Comparison of ENCODE assay signal across 15 cellular contexts in the genomic region with DNA sequence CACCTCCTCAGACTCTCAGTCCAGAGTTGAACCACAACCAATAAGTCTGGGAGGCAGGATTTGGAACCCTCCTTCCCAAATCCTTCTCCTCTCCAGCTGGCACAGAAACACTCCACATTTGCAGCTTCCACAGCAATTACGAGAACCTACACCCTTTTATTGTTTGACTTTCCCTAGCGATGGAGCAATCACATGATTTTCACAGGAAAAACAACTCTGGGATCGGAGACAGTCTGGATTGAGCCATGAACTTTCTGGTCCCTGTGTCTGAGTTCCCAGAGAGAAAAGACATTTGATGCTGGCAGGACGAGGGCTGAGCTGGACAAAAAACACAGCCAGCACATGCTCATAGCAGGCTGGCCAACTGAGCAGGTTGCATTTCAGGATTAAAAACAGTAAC. TPM values are rescaled to one million over a fixed set of nuclear protein-coding genes. Genes with fewer than 3 reads are reported as not detected.
DNase-seq lines count a peak whose midpoint lies in the region; ATAC-seq and TF ChIP-seq lines count a peak whose summit lies in the region.
"Had no signal": no experiment of that assay in that cellular context is flagged by ENCODE, and none has a peak within 500 bp of the region (broad histone marks: within the 10 kb centered on the region; RNA-seq: fewer than 3 reads in every experiment).

No MANE protein-coding gene starts in this region.

- H3K27ac Mint-ChIP-seq in type B pancreatic cell = no peak overlapping the region
- H3K27ac Mint-ChIP-seq: activated naive CD4-positive, alpha-beta T cell treated with anti-CD3 and anti-CD28 coated beads, Interleukin-2, amount 50 U/mL, for 72 hours; naive B cell had no signal

- H3K27me3 ChIP-seq in gastroesophageal sphincter (peaks cover 48% of the 10 kb centered on the region), thyroid gland (no peaks in the 10 kb centered on the region), HAP-1 (ENCODE audit: low read depth) (no peaks in the 10 kb centered on the region)
- H3K27me3 ChIP-seq: tibial nerve had no signal

- intact Hi-C loops in thyroid gland (cut with DNase I) = no loop called here

- ATAC-seq in gastroesophageal sphincter (peak; percentile 78), HG03432 (IDR thresholded peaks at IDR 0.05; ENCODE audit: unreplicated experiment) (no peak)
- ATAC-seq: activated naive CD4-positive, alpha-beta T cell treated with anti-CD3 and anti-CD28 coated beads, Interleukin-2, amount 50 U/mL, for 72 hours had no signal

- H3K36me3 ChIP-seq in gastroesophageal sphincter = no peaks in the 10 kb centered on the region
- no peaks in the 10 kb centered on the region for H3K36me3 ChIP-seq in thyroid gland
- H3K36me3 ChIP-seq in HAP-1 (replicated peaks) = no peaks in the 10 kb centered on the region
- H3K36me3 ChIP-seq: esophagus muscularis mucosa, tibial nerve had no signal

- no peak for TF ChIP-seq CTCF in gastroesophageal sphincter (IDR thresholded peaks at IDR 0.05)
- no peak for TF ChIP-seq CTCF in thyroid gland (IDR thresholded peaks at IDR 0.05)
- TF ChIP-seq CTCF in type B pancreatic cell (conservative IDR thresholded peaks at IDR 0.05) = no peak

- H3K9me3 ChIP-seq in gastroesophageal sphincter (no peaks in the 10 kb centered on the region), thyroid gland (no peaks in the 10 kb centered on the region), HAP-1 (no peaks in the 10 kb centered on the region)
- H3K9me3 ChIP-seq: esophagus muscularis mucosa, tibial nerve had no signal

- peaks cover 13% of the 10 kb centered on the region for H3K27me3 Mint-ChIP-seq in type B pancreatic cell

- peaks cover 24% of the 10 kb centered on the region for H3K4me1 Mint-ChIP-seq in type B pancreatic cell (ENCODE audit: unreplicated experiment)
- H3K4me1 Mint-ChIP-seq: naive B cell had no signal

- H3K4me3 ChIP-seq in gastroesophageal sphincter (no peak overlapping the region), thyroid gland (replicated peaks in 1 of 3) (no peak overlapping the region), HAP-1 (no peak overlapping the region)
- H3K4me3 ChIP-seq: esophagus muscularis mucosa, tibial nerve had no signal

- H3K4me1 ChIP-seq in gastroesophageal sphincter = peaks cover 0 to 42% (median 4%) of the 10 kb centered on the region in 3 donors
- H3K4me1 ChIP-seq in thyroid gland = peaks cover 22 to 27% of the 10 kb centered on the region in 2 donors
- peaks cover 4% of the 10 kb centered on the region for H3K4me1 ChIP-seq in HAP-1

- in situ Hi-C loops in HAP-1 (cut with MboI; ENCODE audit: low sequenced_read_pairs) = no loop called here

- 10% methylated on average over 2 of the region's 4 CpGs; no CpG with 5 or more reads in 1 of the 2 donors for WGBS in gastroesophageal sphincter (ENCODE audit: low coverage in 1 of 2), 2 donors
- WGBS in thyroid gland, 2 donors = 14% methylated on average over 4 of the region's 4 CpGs

- no peak for TF ChIP-seq POLR2A in gastroesophageal sphincter (IDR thresholded peaks at IDR 0.05)
- TF ChIP-seq POLR2A in thyroid gland (IDR thresholded peaks at IDR 0.05) = no peak

- no peak for TF ChIP-seq EP300 in gastroesophageal sphincter (IDR thresholded peaks at IDR 0.05)

- DNase-seq in NCI-H2107 treated with DMSO at 0.1 percent for 48 hours (lab: John Stamatoyannopoulos, UW; ENCODE audit: unreplicated experiment) (peak; percentile 72), NCI-H2107 (lab: John Stamatoyannopoulos, UW) (no peak), myocyte (ENCODE audit: low read depth) (peak; percentile 55), thyroid gland (peak; percentile 37 to 52), HAP-1 (ENCODE audit: low spot score in 2 of 2) (no peak), type B pancreatic cell (ENCODE audit: extremely low spot score, unreplicated experiment) (no peak)
- DNase-seq: naive B cell; NCI-H1436; stimulated activated CD4-positive, alpha-beta T cell treated with anti-CD3 and anti-CD28 coated beads, Interleukin-12 subunit alpha, Interleukin-12 subunit beta, amount 100 ng/mL, for 4 hours had no signal

- H3K27ac ChIP-seq in gastroesophageal sphincter = peak overlapping the region in 3 of 4 donors; percentile 33 to 47 (median 40)
- H3K27ac ChIP-seq in thyroid gland = peak overlapping the region in 2 of 3 donors; percentile 57 to 72

- H3K36me3 Mint-ChIP-seq in type B pancreatic cell = no peaks in the 10 kb centered on the region
- H3K36me3 Mint-ChIP-seq: activated naive CD4-positive, alpha-beta T cell treated with anti-CD3 and anti-CD28 coated beads, Interleukin-2, amount 50 U/mL, for 72 hours had no signal

- no peak overlapping the region for H3K4me3 Mint-ChIP-seq in type B pancreatic cell
- H3K4me3 Mint-ChIP-seq: naive B cell had no signal

- H3K9me3 Mint-ChIP-seq in type B pancreatic cell = peaks cover 6% of the 10 kb centered on the region
- H3K9me3 Mint-ChIP-seq: activated naive CD4-positive, alpha-beta T cell treated with anti-CD3 and anti-CD28 coated beads, Interleukin-2, amount 50 U/mL, for 72 hours had no signal

RNA-seq across cellular contexts. Expression of a gene that starts 49.0 kb away (rescaled TPM):
- total RNA-seq in gastroesophageal sphincter (10 to 100 TPM in 3 of 4 donors, 1 to 10 TPM in 1; 2.8 to 11.6 (median 11.5) TPM), myocyte (67.4 and 78.1 TPM in 2 replicates), thyroid gland (100 to 1,000 TPM in 2 of 4 donors, 10 to 100 TPM in 2; 69.8 to 202 (median 97.0) TPM), type B pancreatic cell (ENCODE audit: low replicate concordance) (40.4 and 105 TPM in 2 replicates)
- polyA plus RNA-seq in myocyte (2012) = 3.5 TPM
- total RNA-seq: chondrocyte had no signal

Comparison
In these comparisons a context has a peak if more than half of its experiments do, and no peak if none do; other contexts are left out.
1. DNase-seq: peak in NCI-H2107 treated with DMSO at 0.1 percent for 48 hours (single experiment), myocyte (single experiment) and thyroid gland (2 of 2); none in NCI-H2107 (single experiment), HAP-1 (0 of 2) and type B pancreatic cell (single experiment).